8 cellular contexts compared by ENCODE assay signal in the genomic region with DNA sequence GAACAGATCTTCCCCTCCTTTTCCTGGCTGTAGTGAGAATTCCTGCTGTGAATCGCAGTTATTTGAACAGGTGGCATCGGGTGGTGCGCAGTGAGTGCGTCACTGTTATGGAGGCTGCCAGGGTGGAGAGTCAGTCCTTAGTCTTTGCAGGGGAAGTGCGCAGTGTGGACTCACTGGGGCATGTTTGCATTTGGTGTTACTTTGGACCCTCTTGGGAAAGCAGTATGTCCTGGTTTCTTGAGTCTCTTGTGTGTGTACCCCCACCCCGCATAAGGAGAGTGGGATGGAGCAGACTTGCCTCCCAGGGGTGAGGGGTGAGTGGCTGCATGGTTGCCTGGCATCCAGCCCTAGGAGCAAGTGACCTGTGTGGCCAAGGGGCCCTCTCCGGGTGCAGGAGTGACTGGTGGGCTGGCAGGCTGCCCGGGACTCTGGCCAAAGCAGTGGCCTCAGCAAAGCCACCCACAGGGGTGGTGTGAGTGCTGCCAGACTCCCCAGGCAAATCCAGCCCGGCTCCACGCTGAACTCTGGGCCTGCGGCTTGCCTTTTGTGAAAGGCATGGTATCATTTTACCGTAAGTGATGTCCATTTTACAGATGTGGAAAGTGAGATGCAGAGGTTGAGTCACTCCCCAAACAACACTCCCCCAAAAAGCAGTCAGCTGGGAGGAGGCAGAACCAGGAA. TPM values are rescaled to one million over a fixed set of nuclear protein-coding genes. Genes with fewer than 3 reads are reported as not detected.
DNase-seq lines count a peak whose midpoint lies in the region; ATAC-seq and TF ChIP-seq lines count a peak whose summit lies in the region.
"Had no signal": no experiment of that assay in that cellular context is flagged by ENCODE, and none has a peak within 500 bp of the region (broad histone marks: within the 10 kb centered on the region; RNA-seq: fewer than 3 reads in every experiment).

No MANE protein-coding gene starts in this region.

- no peaks in the 10 kb centered on the region for H3K4me1 Mint-ChIP-seq in WTC11

- H3K9me3 ChIP-seq in MG63 (no peaks in the 10 kb centered on the region), tibial artery (no peaks in the 10 kb centered on the region)
- H3K9me3 ChIP-seq in effector memory CD4-positive, alpha-beta T cell (ENCODE audit: control insufficient read depth, low read length), result no peaks in the 10 kb centered on the region

- H3K36me3 Mint-ChIP-seq in WTC11, result peaks cover 61% of the 10 kb centered on the region

- ATAC-seq in WTC11 (no peak), GM21390 (IDR thresholded peaks at IDR 0.05; ENCODE audit: unreplicated experiment) (no peak)

- CTCF ChIA-PET in WTC11 (lab: Charles Lee), result interaction anchor here (1.2 to 4.0 kb wide), 5 partner anchors 10 to 156 kb away, joined by 5 to 57 read pairs (median 18); a partner anchor contains a TSS

- intact Hi-C loops in tibial artery (cut with DNase I; ENCODE audit: low total_unique reads), result loop anchor here (10.0 kb wide), 1 partner anchor 300 kb away; no protein-coding TSS in a partner anchor

- DNase-seq in MG63 (peak; percentile 40), WTC11 (ENCODE audit: low spot score) (no peak), kidney tubule cell (ENCODE audit: low spot score) (peak; percentile 76), tibial artery (peak in 1 of 2 donors; percentile 88), NCI-H526 (lab: John Stamatoyannopoulos, UW) (no peak)
- DNase-seq in effector memory CD4-positive, alpha-beta T cell, result no peak
- DNase-seq: occipital lobe had no signal

- no peak overlapping the region for H3K4me3 Mint-ChIP-seq in WTC11

- POLR2A ChIA-PET in WTC11 (lab: Charles Lee), result no interaction called here

- no peak for TF ChIP-seq CTCF in WTC11 (IDR thresholded peaks at IDR 0.05)
- TF ChIP-seq CTCF in tibial artery (IDR thresholded peaks at IDR 0.05), result no peak

- peak overlapping the region; percentile 69 to 84 for H3K27ac ChIP-seq in tibial artery
- no peak overlapping the region for H3K27ac ChIP-seq in effector memory CD4-positive, alpha-beta T cell (ENCODE audit: insufficient read depth, low read length, poor library complexity, severe bottlenecking)

- H3K27ac Mint-ChIP-seq in WTC11, result peak overlapping the region; percentile 62; the same call in 1 of the 2 replicates

- H3K4me3 ChIP-seq in MG63, result no peak overlapping the region
- H3K4me3 ChIP-seq in tibial artery, result no peak overlapping the region
- H3K4me3 ChIP-seq in effector memory CD4-positive, alpha-beta T cell (ENCODE audit: insufficient read depth, low read depth, low read length, poor library complexity, severe bottlenecking), result no peak overlapping the region

- H3K9me3 Mint-ChIP-seq in WTC11, result no peaks in the 10 kb centered on the region

- H3K36me3 ChIP-seq in MG63 (peaks cover 79% of the 10 kb centered on the region), tibial artery (peaks cover 19 to 59% (median 44%) of the 10 kb centered on the region in 3 donors)
- peaks cover 7% of the 10 kb centered on the region for H3K36me3 ChIP-seq in effector memory CD4-positive, alpha-beta T cell (ENCODE audit: control insufficient read depth, insufficient read depth, low read length)

- no peaks in the 10 kb centered on the region for H3K27me3 Mint-ChIP-seq in WTC11 (ENCODE audit: low read depth)

- H3K27me3 ChIP-seq in MG63 (no peaks in the 10 kb centered on the region), tibial artery (no peaks in the 10 kb centered on the region)
- no peaks in the 10 kb centered on the region for H3K27me3 ChIP-seq in effector memory CD4-positive, alpha-beta T cell (replicated peaks; ENCODE audit: control insufficient read depth, insufficient read depth, low read length, poor library complexity, severe bottlenecking)

- peaks cover 0 to 56% (median 32%) of the 10 kb centered on the region in 4 donors for H3K4me1 ChIP-seq in tibial artery
- H3K4me1 ChIP-seq in effector memory CD4-positive, alpha-beta T cell (ENCODE audit: control insufficient read depth, insufficient read depth, low read length, poor library complexity, severe bottlenecking), result no peaks in the 10 kb centered on the region

TF ChIP-seq in WTC11, 78 proteins besides CTCF, POLR2A, EP300 and RAD21:
- TF ChIP-seq GRHL2 (CRISPR knock-in tag; IDR thresholded peaks at IDR 0.05; ENCODE audit: insufficient replicate concordance, severe bottlenecking), result no peak
- TF ChIP-seq ZNF263 (CRISPR knock-in tag; IDR thresholded peaks at IDR 0.05; ENCODE audit: low read depth), result no peak
- no peak for TF ChIP-seq NR1H2 (CRISPR knock-in tag; IDR thresholded peaks at IDR 0.05)
TF ChIP-seq in WTC11: peak in this region for 0.

RNA-seq across cellular contexts. Expression of a gene that starts 46.4 kb away (rescaled TPM):
- total RNA-seq in MG63 (2014; rRNA removed; shearing (Covaris generic); ENCODE audit: low replicate concordance), result not detected in 2 replicates
- not detected in 3 replicates for total RNA-seq in WTC11 (2021)

Comparison
In these comparisons a context has a peak if more than half of its experiments do, and no peak if none do; other contexts are left out.
1. DNase-seq: peak in MG63 (single experiment) and kidney tubule cell (single experiment); none in WTC11 (single experiment), NCI-H526 (0 of 2) and effector memory CD4-positive, alpha-beta T cell (0 of 3).